In the genomic region with DNA sequence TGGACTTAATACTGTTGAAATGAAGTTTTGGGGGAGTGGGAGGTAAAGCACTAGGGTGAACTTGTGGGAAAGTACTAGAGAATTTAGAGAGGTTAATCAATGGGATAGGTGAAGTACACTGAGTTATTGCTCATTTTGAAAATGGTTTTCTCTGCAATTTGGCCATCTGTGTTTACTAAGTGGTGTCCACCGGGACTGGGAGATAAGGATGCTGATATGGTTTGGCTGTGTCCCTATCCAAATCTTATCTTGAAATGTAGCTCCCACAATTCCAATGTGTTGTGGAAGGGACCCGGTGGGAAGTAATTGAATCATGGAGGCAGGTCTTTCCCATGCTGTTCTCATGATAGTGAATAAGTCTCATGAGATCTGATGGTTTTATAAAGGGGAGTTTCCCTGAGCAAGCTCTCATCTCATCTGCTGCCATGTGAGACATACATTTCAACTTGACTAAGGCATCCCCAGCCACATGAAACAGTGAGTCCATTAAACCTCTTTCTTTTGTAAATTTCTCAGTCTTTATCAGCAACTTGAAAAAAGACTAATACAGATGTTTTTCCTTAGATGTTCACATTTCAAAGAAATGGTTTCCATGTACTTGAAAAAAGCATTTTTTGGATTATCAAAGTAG, we compare ENCODE assay signal across 2 cellular contexts.
TF ChIP-seq lines count a peak whose summit lies in the region.

No MANE protein-coding gene starts in this region.

TF ChIP-seq in GM23338, 12 proteins besides CTCF, POLR2A, EP300 and RAD21:
- TF ChIP-seq POLR2AphosphoS5 (IDR thresholded peaks at IDR 0.05; ENCODE audit: low read depth) (peak; percentile 90), EZH2phosphoT487 (IDR thresholded peaks at IDR 0.05; ENCODE audit: unreplicated experiment) (no peak), ZNF331 (CRISPR knock-in tag; IDR thresholded peaks at IDR 0.05; ENCODE audit: low read depth) (no peak)

TF ChIP-seq in H1, 55 proteins besides CTCF, POLR2A, EP300 and RAD21:
- TF ChIP-seq SP2 (IDR thresholded peaks at IDR 0.05; ENCODE audit: low read length) (no peak), CTBP2 (IDR thresholded peaks at IDR 0.05; ENCODE audit: borderline replicate concordance, insufficient read depth, insufficient read length, low read length) (no peak), POLR2AphosphoS5 (IDR thresholded peaks at IDR 0.05; ENCODE audit: low read depth, low read length) (peak; percentile 98), EGR1 (IDR thresholded peaks at IDR 0.05; ENCODE audit: borderline replicate concordance, low read depth, low read length) (no peak), MAFK (IDR thresholded peaks at IDR 0.05; ENCODE audit: low read depth, low read length) (no peak), CEBPB (IDR thresholded peaks at IDR 0.05; ENCODE audit: low read depth, low read length) (no peak), KDM1A (IDR thresholded peaks at IDR 0.05; ENCODE audit: borderline replicate concordance, low read length) (no peak), TCF12 (IDR thresholded peaks at IDR 0.05; ENCODE audit: low read depth, low read length) (no peak), RFX5 (IDR thresholded peaks at IDR 0.05; ENCODE audit: borderline replicate concordance, low read depth, low read length) (no peak), YY1 (IDR thresholded peaks at IDR 0.05; ENCODE audit: low read depth, low read length) (no peak), CHD2 (IDR thresholded peaks at IDR 0.05; ENCODE audit: low read length) (no peak; the same call in 1 of the 2 replicates), BACH1 (IDR thresholded peaks at IDR 0.05; ENCODE audit: low read length) (no peak), KDM5A (IDR thresholded peaks at IDR 0.05; ENCODE audit: low read length) (no peak), HDAC2 (IDR thresholded peaks at IDR 0.05; ENCODE audit: borderline replicate concordance in 1 of 2, low read depth in 2 of 2, low read length in 2 of 2) (no peak), GABPA (IDR thresholded peaks at IDR 0.05; ENCODE audit: borderline replicate concordance, insufficient read depth, low read length) (no peak), SIRT6 (IDR thresholded peaks at IDR 0.05; ENCODE audit: low read length) (no peak), SAP30 (IDR thresholded peaks at IDR 0.05; ENCODE audit: insufficient read depth, insufficient replicate concordance, low read length) (no peak), POU5F1 (IDR thresholded peaks at IDR 0.05; ENCODE audit: low read depth, low read length) (0 out of 2 replicates have a peak, but pooled peaks have one; percentile 15), PHF8 (conservative IDR thresholded peaks at IDR 0.05; ENCODE audit: low read depth, low read length) (no peak), TAF7 (optimal IDR thresholded peaks at IDR 0.05; ENCODE audit: borderline replicate concordance, low read depth, low read length) (peak; percentile 42), SRF (IDR thresholded peaks at IDR 0.05; ENCODE audit: low read depth, low read length) (no peak)
- TF ChIP-seq, protein P1, sequence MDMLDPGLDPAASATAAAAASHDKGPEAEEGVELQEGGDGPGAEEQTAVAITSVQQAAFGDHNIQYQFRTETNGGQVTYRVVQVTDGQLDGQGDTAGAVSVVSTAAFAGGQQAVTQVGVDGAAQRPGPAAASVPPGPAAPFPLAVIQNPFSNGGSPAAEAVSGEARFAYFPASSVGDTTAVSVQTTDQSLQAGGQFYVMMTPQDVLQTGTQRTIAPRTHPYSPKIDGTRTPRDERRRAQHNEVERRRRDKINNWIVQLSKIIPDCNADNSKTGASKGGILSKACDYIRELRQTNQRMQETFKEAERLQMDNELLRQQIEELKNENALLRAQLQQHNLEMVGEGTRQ (IDR thresholded peaks at IDR 0.05; ENCODE audit: low read length), result peak; percentile 6; the same call in 1 of the 2 replicates
- TF ChIP-seq, protein P2, sequence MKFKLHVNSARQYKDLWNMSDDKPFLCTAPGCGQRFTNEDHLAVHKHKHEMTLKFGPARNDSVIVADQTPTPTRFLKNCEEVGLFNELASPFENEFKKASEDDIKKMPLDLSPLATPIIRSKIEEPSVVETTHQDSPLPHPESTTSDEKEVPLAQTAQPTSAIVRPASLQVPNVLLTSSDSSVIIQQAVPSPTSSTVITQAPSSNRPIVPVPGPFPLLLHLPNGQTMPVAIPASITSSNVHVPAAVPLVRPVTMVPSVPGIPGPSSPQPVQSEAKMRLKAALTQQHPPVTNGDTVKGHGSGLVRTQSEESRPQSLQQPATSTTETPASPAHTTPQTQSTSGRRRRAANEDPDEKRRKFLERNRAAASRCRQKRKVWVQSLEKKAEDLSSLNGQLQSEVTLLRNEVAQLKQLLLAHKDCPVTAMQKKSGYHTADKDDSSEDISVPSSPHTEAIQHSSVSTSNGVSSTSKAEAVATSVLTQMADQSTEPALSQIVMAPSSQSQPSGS (IDR thresholded peaks at IDR 0.05; ENCODE audit: low read length), result peak; percentile 75; the same call in 1 of the 2 replicates
